Comparison of ENCODE assay signal across 1 cellular context in the genomic region with DNA sequence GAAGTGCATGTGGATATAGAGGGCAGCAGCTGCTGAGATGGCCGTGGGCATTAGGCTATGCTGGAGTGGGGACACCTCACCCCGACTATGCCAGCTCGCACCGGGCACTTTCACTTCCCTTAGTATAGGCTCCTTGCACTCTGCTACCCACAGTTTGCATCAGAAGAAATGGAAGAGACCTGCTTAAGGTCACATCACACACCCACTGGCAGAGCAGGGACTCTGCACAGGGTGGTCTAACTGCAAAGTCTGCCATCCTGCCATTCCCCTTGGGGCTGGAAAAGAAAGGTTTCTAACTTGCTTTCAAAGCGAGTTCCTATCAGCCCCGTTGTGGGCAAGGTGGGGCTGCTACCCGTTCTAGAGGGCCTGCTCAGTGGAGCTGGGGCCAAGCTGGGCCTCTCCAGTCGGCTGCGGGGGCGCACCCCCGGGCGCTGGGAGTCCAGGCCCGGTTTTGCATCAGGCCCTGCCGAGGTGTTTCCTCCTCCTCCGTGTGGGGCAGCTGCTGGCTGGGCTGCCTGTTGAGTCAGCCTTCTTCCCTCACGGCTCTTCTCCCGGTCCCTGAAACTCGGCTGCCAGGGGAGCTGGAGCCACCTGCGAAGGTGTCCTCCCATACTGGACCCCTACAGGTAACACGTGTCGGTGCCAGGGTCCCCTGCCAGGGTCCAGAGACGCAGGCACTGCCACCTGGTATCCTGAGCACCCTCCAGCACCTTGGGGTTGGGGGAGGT.
A peak's percentile ranks its signal among the peaks of the same experiment; 100 is the strongest.
TF ChIP-seq lines count a peak whose summit lies in the region.

A gene with protein sequence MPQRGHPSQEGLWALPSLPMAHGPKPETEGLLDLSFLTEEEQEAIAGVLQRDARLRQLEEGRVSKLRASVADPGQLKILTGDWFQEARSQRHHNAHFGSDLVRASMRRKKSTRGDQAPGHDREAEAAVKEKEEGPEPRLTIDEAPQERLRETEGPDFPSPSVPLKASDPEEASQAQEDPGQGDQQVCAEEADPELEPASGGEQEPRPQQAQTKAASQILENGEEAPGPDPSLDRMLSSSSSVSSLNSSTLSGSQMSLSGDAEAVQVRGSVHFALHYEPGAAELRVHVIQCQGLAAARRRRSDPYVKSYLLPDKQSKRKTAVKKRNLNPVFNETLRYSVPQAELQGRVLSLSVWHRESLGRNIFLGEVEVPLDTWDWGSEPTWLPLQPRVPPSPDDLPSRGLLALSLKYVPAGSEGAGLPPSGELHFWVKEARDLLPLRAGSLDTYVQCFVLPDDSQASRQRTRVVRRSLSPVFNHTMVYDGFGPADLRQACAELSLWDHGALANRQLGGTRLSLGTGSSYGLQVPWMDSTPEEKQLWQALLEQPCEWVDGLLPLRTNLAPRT (plus strand): TSS at position 498 of the 728 bp plus-strand sequence. CDS start 3,313 bp downstream, outside the sequence.

TF ChIP-seq in K562, 482 proteins besides CTCF, POLR2A, EP300 and RAD21 (continued from another document and continues in another):
- TF ChIP-seq MNT (conservative IDR thresholded peaks at IDR 0.05) (no peak), PREB (CRISPR knock-in tag; IDR thresholded peaks at IDR 0.05) (no peak), CREBBP (IDR thresholded peaks at IDR 0.05; ENCODE audit: low read depth, low read length) (no peak), PHF8 (IDR thresholded peaks at IDR 0.05; ENCODE audit: borderline replicate concordance, low read length) (peak; percentile 47; the same call in 1 of the 2 replicates), FOXM1 (IDR thresholded peaks at IDR 0.05; ENCODE audit: low read depth) (no peak), FOXM1 (CRISPR knock-in tag; IDR thresholded peaks at IDR 0.05; ENCODE audit: low read depth) (no peak), POLR2AphosphoS5 (IDR thresholded peaks at IDR 0.05; ENCODE audit: control insufficient read depth, insufficient read depth, low read depth, low read length) (no peak), ARNT (IDR thresholded peaks at IDR 0.05) (no peak), PPARD (CRISPR knock-in tag; IDR thresholded peaks at IDR 0.05) (no peak), HNRNPLL (IDR thresholded peaks at IDR 0.05; ENCODE audit: low read depth, low read length, poor library complexity, severe bottlenecking) (no peak), SP2 (IDR thresholded peaks at IDR 0.05; ENCODE audit: extremely low read depth, low read depth, low read length, poor library complexity, severe bottlenecking) (no peak), HMGXB4 (CRISPR knock-in tag; IDR thresholded peaks at IDR 0.05) (no peak), RBM15 (IDR thresholded peaks at IDR 0.05; ENCODE audit: insufficient read depth, low read length) (no peak), ZFX (CRISPR knock-in tag; IDR thresholded peaks at IDR 0.05) (peak; percentile 66), ZNF384 (IDR thresholded peaks at IDR 0.05; ENCODE audit: low read depth, low read length) (no peak), E2F1 (CRISPR knock-in tag; IDR thresholded peaks at IDR 0.05) (no peak), KDM2B (CRISPR knock-in tag; IDR thresholded peaks at IDR 0.05) (no peak), ZNF354B (CRISPR knock-in tag; IDR thresholded peaks at IDR 0.05) (no peak), HBP1 (CRISPR knock-in tag; IDR thresholded peaks at IDR 0.05) (no peak), PURB (CRISPR knock-in tag; IDR thresholded peaks at IDR 0.05; ENCODE audit: low read depth) (no peak), SRF (CRISPR knock-in tag; IDR thresholded peaks at IDR 0.05) (no peak), MECOM (CRISPR knock-in tag; IDR thresholded peaks at IDR 0.05) (no peak), ZNF395 (CRISPR knock-in tag; IDR thresholded peaks at IDR 0.05) (no peak), ZNF282 (CRISPR knock-in tag; IDR thresholded peaks at IDR 0.05) (no peak), ATF3 (IDR thresholded peaks at IDR 0.05) (peak; percentile 61; the same call in 1 of the 2 replicates), ATF3 (CRISPR knock-in tag; conservative IDR thresholded peaks at IDR 0.05) (no peak), SLC30A9 (CRISPR knock-in tag; IDR thresholded peaks at IDR 0.05) (no peak), PTBP1 (IDR thresholded peaks at IDR 0.05; ENCODE audit: low read depth, low read length) (no peak), MYBL2 (IDR thresholded peaks at IDR 0.05; ENCODE audit: low read depth) (no peak), MYBL2 (CRISPR knock-in tag; IDR thresholded peaks at IDR 0.05; ENCODE audit: borderline replicate concordance) (no peak), GABPB2 (CRISPR knock-in tag; conservative IDR thresholded peaks at IDR 0.05) (no peak), ZC3H4 (CRISPR knock-in tag; IDR thresholded peaks at IDR 0.05; ENCODE audit: borderline replicate concordance) (no peak), EP400 (IDR thresholded peaks at IDR 0.05) (no peak), SNRNP70 (optimal IDR thresholded peaks at IDR 0.05; ENCODE audit: low read depth, low read length) (no peak), U2AF1 (optimal IDR thresholded peaks at IDR 0.05; ENCODE audit: low read depth, low read length) (no peak), FOXJ3 (CRISPR knock-in tag; IDR thresholded peaks at IDR 0.05) (no peak), ARID1B (IDR thresholded peaks at IDR 0.05) (0 out of 2 replicates have a peak, but pooled peaks have one; percentile 20), ZNF324 (CRISPR knock-in tag; IDR thresholded peaks at IDR 0.05) (no peak), CEBPB (tag; IDR thresholded peaks at IDR 0.05) (no peak), ZNF589 (CRISPR knock-in tag; IDR thresholded peaks at IDR 0.05; ENCODE audit: low read depth) (no peak), CEBPG (CRISPR knock-in tag; IDR thresholded peaks at IDR 0.05) (peak; percentile 4; the same call in 1 of the 2 replicates), CEBPG (tag; conservative IDR thresholded peaks at IDR 0.05 in 1 of 2, IDR thresholded peaks at IDR 0.05 in 1 of 2) (no peak), HDAC2 (IDR thresholded peaks at IDR 0.05) (no peak)
- TF ChIP-seq, protein P1, sequence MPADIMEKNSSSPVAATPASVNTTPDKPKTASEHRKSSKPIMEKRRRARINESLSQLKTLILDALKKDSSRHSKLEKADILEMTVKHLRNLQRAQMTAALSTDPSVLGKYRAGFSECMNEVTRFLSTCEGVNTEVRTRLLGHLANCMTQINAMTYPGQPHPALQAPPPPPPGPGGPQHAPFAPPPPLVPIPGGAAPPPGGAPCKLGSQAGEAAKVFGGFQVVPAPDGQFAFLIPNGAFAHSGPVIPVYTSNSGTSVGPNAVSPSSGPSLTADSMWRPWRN (IDR thresholded peaks at IDR 0.05; ENCODE audit: low read depth): no peak
- TF ChIP-seq, protein P2, sequence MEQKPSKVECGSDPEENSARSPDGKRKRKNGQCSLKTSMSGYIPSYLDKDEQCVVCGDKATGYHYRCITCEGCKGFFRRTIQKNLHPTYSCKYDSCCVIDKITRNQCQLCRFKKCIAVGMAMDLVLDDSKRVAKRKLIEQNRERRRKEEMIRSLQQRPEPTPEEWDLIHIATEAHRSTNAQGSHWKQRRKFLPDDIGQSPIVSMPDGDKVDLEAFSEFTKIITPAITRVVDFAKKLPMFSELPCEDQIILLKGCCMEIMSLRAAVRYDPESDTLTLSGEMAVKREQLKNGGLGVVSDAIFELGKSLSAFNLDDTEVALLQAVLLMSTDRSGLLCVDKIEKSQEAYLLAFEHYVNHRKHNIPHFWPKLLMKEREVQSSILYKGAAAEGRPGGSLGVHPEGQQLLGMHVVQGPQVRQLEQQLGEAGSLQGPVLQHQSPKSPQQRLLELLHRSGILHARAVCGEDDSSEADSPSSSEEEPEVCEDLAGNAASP (IDR thresholded peaks at IDR 0.05): no peak
- TF ChIP-seq, protein P3, sequence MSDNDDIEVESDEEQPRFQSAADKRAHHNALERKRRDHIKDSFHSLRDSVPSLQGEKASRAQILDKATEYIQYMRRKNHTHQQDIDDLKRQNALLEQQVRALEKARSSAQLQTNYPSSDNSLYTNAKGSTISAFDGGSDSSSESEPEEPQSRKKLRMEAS (CRISPR knock-in tag; IDR thresholded peaks at IDR 0.05): peak; percentile 61; the same call in 1 of the 2 replicates
- TF ChIP-seq, protein P4, sequence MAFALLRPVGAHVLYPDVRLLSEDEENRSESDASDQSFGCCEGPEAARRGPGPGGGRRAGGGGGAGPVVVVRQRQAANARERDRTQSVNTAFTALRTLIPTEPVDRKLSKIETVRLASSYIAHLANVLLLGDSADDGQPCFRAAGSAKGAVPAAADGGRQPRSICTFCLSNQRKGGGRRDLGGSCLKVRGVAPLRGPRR (CRISPR knock-in tag; IDR thresholded peaks at IDR 0.05): no peak
- TF ChIP-seq, protein P5, sequence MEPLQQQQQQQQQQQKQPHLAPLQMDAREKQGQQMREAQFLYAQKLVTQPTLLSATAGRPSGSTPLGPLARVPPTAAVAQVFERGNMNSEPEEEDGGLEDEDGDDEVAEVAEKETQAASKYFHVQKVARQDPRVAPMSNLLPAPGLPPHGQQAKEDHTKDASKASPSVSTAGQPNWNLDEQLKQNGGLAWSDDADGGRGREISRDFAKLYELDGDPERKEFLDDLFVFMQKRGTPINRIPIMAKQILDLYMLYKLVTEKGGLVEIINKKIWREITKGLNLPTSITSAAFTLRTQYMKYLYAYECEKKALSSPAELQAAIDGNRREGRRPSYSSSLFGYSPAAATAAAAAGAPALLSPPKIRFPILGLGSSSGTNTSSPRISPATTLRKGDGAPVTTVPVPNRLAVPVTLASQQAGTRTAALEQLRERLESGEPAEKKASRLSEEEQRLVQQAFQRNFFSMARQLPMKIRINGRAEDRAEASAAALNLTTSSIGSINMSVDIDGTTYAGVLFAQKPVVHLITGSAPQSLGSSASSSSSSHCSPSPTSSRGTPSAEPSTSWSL (CRISPR knock-in tag; IDR thresholded peaks at IDR 0.05; ENCODE audit: borderline replicate concordance): no peak
